ENCODE assay signal across 15 cellular contexts in genomic region chr16:90009172-90009899, GRCh38. TPM values are rescaled to one million over a fixed set of nuclear protein-coding genes. Genes with fewer than 3 reads are reported as not detected.
DNase-seq lines count a peak whose midpoint lies in the region; ATAC-seq and TF ChIP-seq lines count a peak whose summit lies in the region.
"Had no signal": no experiment of that assay in that cellular context is flagged by ENCODE, and none has a peak within 500 bp of the region (broad histone marks: within the 10 kb centered on the region; RNA-seq: fewer than 3 reads in every experiment).

No MANE protein-coding gene starts in this region.

- no peak overlapping the region for H3K4me3 ChIP-seq in upper lobe of right lung
- H3K4me3 ChIP-seq: SJSA1, uterus had no signal

- H3K4me1 Mint-ChIP-seq in stimulated activated naive CD8-positive, alpha-beta T cell treated with anti-CD3 and anti-CD28 coated beads, Interleukin-15, Interleukin-2, amounts not matched to agents 100 ng/mL and 50 ng/mL, for 24 hours (ENCODE audit: low read depth) = peaks cover 22% of the 10 kb centered on the region
- H3K4me1 Mint-ChIP-seq in activated CD8-positive, alpha-beta T cell treated with anti-CD3 and anti-CD28 coated beads, Interleukin-2, amount 10 ng/mL, durations not matched to agents 7 days and 5 days (ENCODE audit: low read depth) = peaks cover 15% of the 10 kb centered on the region
- peaks cover 37% of the 10 kb centered on the region for H3K4me1 Mint-ChIP-seq in memory B cell

- H3K27me3 ChIP-seq in upper lobe of right lung = no peaks in the 10 kb centered on the region
- H3K27me3 ChIP-seq: SJSA1, uterus had no signal

- no peaks in the 10 kb centered on the region for H3K36me3 Mint-ChIP-seq in stimulated activated naive CD8-positive, alpha-beta T cell treated with anti-CD3 and anti-CD28 coated beads, Interleukin-15, Interleukin-2, amounts not matched to agents 100 ng/mL and 50 ng/mL, for 24 hours (ENCODE audit: low read depth)
- H3K36me3 Mint-ChIP-seq in activated CD8-positive, alpha-beta T cell treated with anti-CD3 and anti-CD28 coated beads, Interleukin-2, amount 10 ng/mL, durations not matched to agents 7 days and 5 days (ENCODE audit: low read depth) = no peaks in the 10 kb centered on the region
- H3K36me3 Mint-ChIP-seq in memory B cell = no peaks in the 10 kb centered on the region

- CTCF ChIA-PET in activated CD8-positive, alpha-beta T cell treated with anti-CD3 and anti-CD28 coated beads, Interleukin-2, amount 10 ng/mL, durations not matched to agents 7 days and 5 days (lab: Charles Lee) = interaction anchor here (0.8 to 0.9 kb wide), 2 partner anchors 10 to 12 kb away, joined by 4 to 5 read pairs; partner anchors contain the start of gene DBNDD1

- no peaks in the 10 kb centered on the region for H3K4me1 ChIP-seq in upper lobe of right lung
- H3K4me1 ChIP-seq: SJSA1, uterus had no signal

- no peak for DNase-seq in stimulated activated naive CD8-positive, alpha-beta T cell treated with anti-CD3 and anti-CD28 coated beads, Interleukin-15, Interleukin-2, amounts not matched to agents 100 U/mL and 50 U/mL, for 24 hours
- no peak for DNase-seq in activated CD8-positive, alpha-beta T cell treated with anti-CD3 and anti-CD28 coated beads, Interleukin-2, amount 10 ng/mL, durations not matched to agents 7 days and 5 days
- DNase-seq in memory B cell (ENCODE audit: low spot score in 2 of 2) = no peak
- no peak for DNase-seq in upper lobe of right lung
- no peak for DNase-seq in NAMALWA (ENCODE audit: low spot score)
- DNase-seq: islet precursor cell, mesenchymal stem cell, NCI-H1417, occipital lobe, uterus had no signal

- no peak overlapping the region for H3K27ac ChIP-seq in upper lobe of right lung
- H3K27ac ChIP-seq: SJSA1, uterus had no signal

- H3K4me3 Mint-ChIP-seq in stimulated activated naive CD8-positive, alpha-beta T cell treated with anti-CD3 and anti-CD28 coated beads, Interleukin-15, Interleukin-2, amounts not matched to agents 100 ng/mL and 50 ng/mL, for 24 hours = peak overlapping the region; percentile 73
- peak overlapping the region; percentile 49 for H3K4me3 Mint-ChIP-seq in activated CD8-positive, alpha-beta T cell treated with anti-CD3 and anti-CD28 coated beads, Interleukin-2, amount 10 ng/mL, durations not matched to agents 7 days and 5 days
- peak overlapping the region; percentile 83 for H3K4me3 Mint-ChIP-seq in memory B cell
- H3K4me3 Mint-ChIP-seq: dendritic cell treated with granulocyte-macrophage colony-stimulating factor and Interleukin-4, amounts not matched to agents 40 ng/mL and 50 ng/mL, for 4 days had no signal

- no peak overlapping the region for H3K27ac Mint-ChIP-seq in stimulated activated naive CD8-positive, alpha-beta T cell treated with anti-CD3 and anti-CD28 coated beads, Interleukin-15, Interleukin-2, amounts not matched to agents 100 ng/mL and 50 ng/mL, for 24 hours
- H3K27ac Mint-ChIP-seq in activated CD8-positive, alpha-beta T cell treated with anti-CD3 and anti-CD28 coated beads, Interleukin-2, amount 10 ng/mL, durations not matched to agents 7 days and 5 days = peak overlapping the region; percentile 77
- no peak overlapping the region for H3K27ac Mint-ChIP-seq in memory B cell
- H3K27ac Mint-ChIP-seq: dendritic cell treated with granulocyte-macrophage colony-stimulating factor and Interleukin-4, amounts not matched to agents 40 ng/mL and 50 ng/mL, for 4 days had no signal

- POLR2A ChIA-PET in activated CD8-positive, alpha-beta T cell treated with anti-CD3 and anti-CD28 coated beads, Interleukin-2, amount 10 ng/mL, durations not matched to agents 7 days and 5 days (lab: Charles Lee) = interaction anchor here (0.8 kb wide), 1 partner anchor 168 kb away, joined by 3 read pairs; no protein-coding TSS in a partner anchor

- H3K9me3 ChIP-seq in upper lobe of right lung = no peaks in the 10 kb centered on the region
- H3K9me3 ChIP-seq: SJSA1, uterus had no signal

- no peaks in the 10 kb centered on the region for H3K9me3 Mint-ChIP-seq in stimulated activated naive CD8-positive, alpha-beta T cell treated with anti-CD3 and anti-CD28 coated beads, Interleukin-15, Interleukin-2, amounts not matched to agents 100 ng/mL and 50 ng/mL, for 24 hours
- no peaks in the 10 kb centered on the region for H3K9me3 Mint-ChIP-seq in activated CD8-positive, alpha-beta T cell treated with anti-CD3 and anti-CD28 coated beads, Interleukin-2, amount 10 ng/mL, durations not matched to agents 7 days and 5 days (ENCODE audit: insufficient read depth)
- peaks cover 2% of the 10 kb centered on the region for H3K9me3 Mint-ChIP-seq in memory B cell
- H3K9me3 Mint-ChIP-seq: dendritic cell treated with granulocyte-macrophage colony-stimulating factor and Interleukin-4, amounts not matched to agents 40 ng/mL and 50 ng/mL, for 4 days had no signal

- no peak for ATAC-seq in stimulated activated naive CD8-positive, alpha-beta T cell treated with anti-CD3 and anti-CD28 coated beads, Interleukin-15, Interleukin-2, amounts not matched to agents 100 U/mL and 50 U/mL, for 24 hours
- ATAC-seq in activated CD8-positive, alpha-beta T cell treated with anti-CD3 and anti-CD28 coated beads, Interleukin-2, amount 10 ng/mL, durations not matched to agents 7 days and 5 days = no peak
- ATAC-seq in memory B cell (ENCODE audit: low read depth) = no peak
- ATAC-seq in upper lobe of right lung = peak; percentile 7
- ATAC-seq in HG03378 (IDR thresholded peaks at IDR 0.05; ENCODE audit: unreplicated experiment) = no peak
- ATAC-seq in HG02938 (IDR thresholded peaks at IDR 0.05; ENCODE audit: unreplicated experiment) = no peak

- no peak for TF ChIP-seq CTCF in upper lobe of right lung (IDR thresholded peaks at IDR 0.05)

- no peaks in the 10 kb centered on the region for H3K36me3 ChIP-seq in upper lobe of right lung
- H3K36me3 ChIP-seq: SJSA1, uterus had no signal

- intact Hi-C loops in upper lobe of right lung (cut with DNase I) = no loop called here

- no peaks in the 10 kb centered on the region for H3K27me3 Mint-ChIP-seq in stimulated activated naive CD8-positive, alpha-beta T cell treated with anti-CD3 and anti-CD28 coated beads, Interleukin-15, Interleukin-2, amounts not matched to agents 100 ng/mL and 50 ng/mL, for 24 hours
- peaks cover 8% of the 10 kb centered on the region for H3K27me3 Mint-ChIP-seq in activated CD8-positive, alpha-beta T cell treated with anti-CD3 and anti-CD28 coated beads, Interleukin-2, amount 10 ng/mL, durations not matched to agents 7 days and 5 days (ENCODE audit: low read depth)
- H3K27me3 Mint-ChIP-seq in memory B cell = peaks cover 2% of the 10 kb centered on the region

RNA-seq across cellular contexts. Expression of gene DBNDD1, which starts 9.9 kb away (rescaled TPM):
- total RNA-seq in activated CD8-positive, alpha-beta T cell treated with anti-CD3 and anti-CD28 coated beads, Interleukin-2, amount 10 ng/mL, durations not matched to agents 7 days and 5 days = under 1 TPM in 1 of 2 experiments, not detected in 1; 0.18 TPM
- 7.0 TPM for total RNA-seq in upper lobe of right lung
